Comparison of ENCODE assay signal across 20 cellular contexts in the genomic region with DNA sequence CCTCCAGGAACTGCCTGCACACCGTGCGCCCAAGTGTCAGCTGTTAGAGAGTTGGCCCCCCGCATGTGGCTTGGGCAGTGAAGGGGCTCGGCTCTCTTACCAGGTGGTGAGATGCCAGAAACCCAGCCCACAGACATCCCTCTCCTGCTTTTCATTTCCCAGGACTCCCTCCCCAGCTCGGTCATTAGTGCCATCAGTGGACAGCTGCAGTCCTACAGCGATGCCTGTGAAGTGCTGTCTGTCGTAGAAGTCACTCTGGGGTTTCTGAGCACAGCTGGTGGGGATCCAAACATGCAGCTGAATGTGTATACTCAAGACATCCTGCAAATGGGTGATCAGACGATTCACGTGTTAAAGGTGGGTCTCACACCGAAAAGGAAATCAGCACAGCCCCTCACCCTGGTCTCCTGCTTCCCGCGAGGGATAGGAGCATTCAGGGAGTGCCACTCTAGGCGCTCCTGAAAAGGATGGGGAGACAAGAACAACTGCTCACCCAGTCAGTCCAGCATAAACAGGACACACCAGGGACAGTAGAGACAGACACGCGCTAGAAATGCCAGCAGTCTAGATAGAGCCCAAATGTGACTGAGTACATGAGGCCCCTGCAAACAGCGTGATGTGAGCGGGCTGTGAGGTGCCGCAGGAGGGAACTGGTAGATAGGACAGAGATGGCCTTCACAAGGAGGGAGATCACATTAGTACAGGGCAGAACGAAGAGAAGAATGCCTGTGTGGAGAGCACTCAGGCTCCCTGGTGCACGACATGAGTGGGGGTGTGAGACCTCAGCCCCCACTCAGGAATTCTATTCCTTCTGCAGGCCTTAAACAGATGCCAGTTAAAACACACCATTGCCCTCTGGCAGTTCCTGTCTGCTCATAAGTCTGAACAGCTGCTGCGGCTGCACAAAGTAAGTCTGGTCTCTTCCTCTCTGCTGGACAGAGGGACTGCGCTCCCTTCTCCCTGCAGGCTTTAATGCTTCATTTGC. TPM values are rescaled to one million over a fixed set of nuclear protein-coding genes. Genes with fewer than 3 reads are reported as not detected.
DNase-seq lines count a peak whose midpoint lies in the region; ATAC-seq and TF ChIP-seq lines count a peak whose summit lies in the region.
"Had no signal": no experiment of that assay in that cellular context is flagged by ENCODE, and none has a peak within 500 bp of the region (broad histone marks: within the 10 kb centered on the region; RNA-seq: fewer than 3 reads in every experiment).

No MANE protein-coding gene starts in this region.

- peaks cover 3% of the 10 kb centered on the region for H4K20me1 ChIP-seq in osteoblast (ENCODE audit: insufficient read depth, low read length)
- H4K20me1 ChIP-seq: BLaER1 had no signal

- H3K27me3 ChIP-seq in CD4-positive, alpha-beta memory T cell (ENCODE audit: insufficient read depth, low read length): no peaks in the 10 kb centered on the region
- H3K27me3 ChIP-seq in SJCRH30: no peaks in the 10 kb centered on the region
- H3K27me3 ChIP-seq in endodermal cell (ENCODE audit: control insufficient read depth, insufficient read depth, low read length, poor library complexity, severe bottlenecking): no peaks in the 10 kb centered on the region
- H3K27me3 ChIP-seq in osteoblast (ENCODE audit: insufficient read depth, low read length): no peaks in the 10 kb centered on the region
- no peaks in the 10 kb centered on the region for H3K27me3 ChIP-seq in testis
- H3K27me3 ChIP-seq: adrenal gland, BLaER1, stomach had no signal

- H3K27ac Mint-ChIP-seq in CD4-positive, alpha-beta memory T cell: peak overlapping the region in 4 of 7 donors; percentile 36 to 86 (median 42)
- H3K27ac Mint-ChIP-seq in endodermal cell: peak overlapping the region; percentile 33
- H3K27ac Mint-ChIP-seq: mesothelial cell of epicardium, WTC11 had no signal

- WGBS in endodermal cell (ENCODE audit: insufficient coverage in 1 of 2, insufficient read length in 1 of 2), 2 experiments: 94 to 96% methylated on average over 22 of the region's 22 CpGs
- WGBS in testis, 2 donors: 71 to 77% methylated on average over 22 of the region's 22 CpGs

- H3K36me3 ChIP-seq in CD4-positive, alpha-beta memory T cell (ENCODE audit: insufficient read depth, low read length): peaks cover 96% of the 10 kb centered on the region
- H3K36me3 ChIP-seq in SJCRH30 (no peaks in the 10 kb centered on the region), endodermal cell (ENCODE audit: control insufficient read depth, insufficient read depth, low read length) (peaks cover 81% of the 10 kb centered on the region), osteoblast (ENCODE audit: insufficient read depth, low read length) (peaks cover 86% of the 10 kb centered on the region), testis (ENCODE audit: low read depth, missing control alignments) (no peaks in the 10 kb centered on the region)

- H3K4me1 ChIP-seq in CD4-positive, alpha-beta memory T cell (ENCODE audit: insufficient read depth, low read length): no peaks in the 10 kb centered on the region
- H3K4me1 ChIP-seq in SJCRH30 (peaks cover 44% of the 10 kb centered on the region), endodermal cell (ENCODE audit: control insufficient read depth, insufficient read depth, low read length) (no peaks in the 10 kb centered on the region), osteoblast (ENCODE audit: insufficient read depth, low read length) (no peaks in the 10 kb centered on the region), testis (peaks cover 15% of the 10 kb centered on the region)
- H3K4me1 ChIP-seq: BLaER1, stomach had no signal

- H3K9ac ChIP-seq in endodermal cell (ENCODE audit: extremely low read depth, low read length, poor library complexity, severe bottlenecking): no peak overlapping the region
- H3K9ac ChIP-seq: BLaER1 had no signal

- POLR2A ChIA-PET in CD4-positive, alpha-beta memory T cell (lab: Charles Lee; ENCODE audit: partially characterized antibody): interaction anchor here (1.0 kb wide), 1 partner anchor 27 kb away, joined by 3 read pairs; no protein-coding TSS in a partner anchor

- H3K4me3 ChIP-seq in CD4-positive, alpha-beta memory T cell (ENCODE audit: low read length in 2 of 2): no peak overlapping the region
- H3K4me3 ChIP-seq in SJCRH30: peak overlapping the region; percentile 14
- H3K4me3 ChIP-seq in endodermal cell (ENCODE audit: low read length): no peak overlapping the region
- no peak overlapping the region for H3K4me3 ChIP-seq in osteoblast (ENCODE audit: insufficient read depth, low read length)
- H3K4me3 ChIP-seq in testis: no peak overlapping the region
- H3K4me3 ChIP-seq: adrenal gland, BLaER1, stomach had no signal

- DNase-seq in CD4-positive, alpha-beta memory T cell: no peak
- peak; percentile 95 to 98 for DNase-seq in SJCRH30
- DNase-seq in endodermal cell: no peak
- peak; percentile 45 for DNase-seq in osteoblast (ENCODE audit: insufficient read length, low spot score, missing footprints)
- no peak for DNase-seq in activated CD4-positive, CD25-positive, alpha-beta regulatory T cell (lab: John Stamatoyannopoulos, UW)
- no peak for DNase-seq in effector CD8-positive, alpha-beta T cell (lab: John Stamatoyannopoulos, UW)
- DNase-seq in testis: no peak
- DNase-seq: activated CD8-positive, alpha-beta memory T cell treated with anti-CD3 and anti-CD28 coated beads, Interleukin-2, amount 50 U/mL, for 48 hours; adrenal gland; DMS153; head of caudate nucleus; kidney; NCI-H2107; NCI-H748 treated with DMSO at 0.1 percent for 48 hours; stomach had no signal

- H3K9me3 Mint-ChIP-seq in CD4-positive, alpha-beta memory T cell: peaks cover 0 to 2% (median 0%) of the 10 kb centered on the region in 8 donors
- H3K9me3 Mint-ChIP-seq in endodermal cell: no peaks in the 10 kb centered on the region
- H3K9me3 Mint-ChIP-seq: IgD-negative memory B cell, mesothelial cell of epicardium, WTC11 had no signal

- no peak overlapping the region for H2AFZ ChIP-seq in osteoblast (ENCODE audit: low read length)

- no peak overlapping the region for H3K4me2 ChIP-seq in osteoblast (ENCODE audit: insufficient read depth, low read length)
- H3K4me2 ChIP-seq: BLaER1 had no signal

- no peak overlapping the region for H3K4me3 Mint-ChIP-seq in CD4-positive, alpha-beta memory T cell
- H3K4me3 Mint-ChIP-seq in endodermal cell: no peak overlapping the region
- H3K4me3 Mint-ChIP-seq: IgD-negative memory B cell, mesothelial cell of epicardium, WTC11 had no signal

- H3K27me3 Mint-ChIP-seq in CD4-positive, alpha-beta memory T cell: no peaks in the 10 kb centered on the region
- no peaks in the 10 kb centered on the region for H3K27me3 Mint-ChIP-seq in endodermal cell (ENCODE audit: insufficient read depth)
- H3K27me3 Mint-ChIP-seq: IgD-negative memory B cell had no signal

- H3K4me1 Mint-ChIP-seq in CD4-positive, alpha-beta memory T cell: peaks cover 0 to 7% (median under 1%) of the 10 kb centered on the region in 4 donors
- peaks cover 14% of the 10 kb centered on the region for H3K4me1 Mint-ChIP-seq in endodermal cell
- H3K4me1 Mint-ChIP-seq: mesothelial cell of epicardium, WTC11 had no signal

- ATAC-seq in HG03457 (IDR thresholded peaks at IDR 0.05; ENCODE audit: unreplicated experiment): no peak
- ATAC-seq: WTC11 had no signal

- H3K79me2 ChIP-seq in osteoblast (ENCODE audit: insufficient read depth, low read length): no peaks in the 10 kb centered on the region

- no peaks in the 10 kb centered on the region for H3K9me3 ChIP-seq in CD4-positive, alpha-beta memory T cell (ENCODE audit: control insufficient read depth in 1 of 2, low read length in 2 of 2)
- H3K9me3 ChIP-seq in SJCRH30 (replicated peaks): no peaks in the 10 kb centered on the region
- H3K9me3 ChIP-seq in endodermal cell (ENCODE audit: control insufficient read depth, low read length): no peaks in the 10 kb centered on the region
- no peaks in the 10 kb centered on the region for H3K9me3 ChIP-seq in osteoblast (ENCODE audit: low read depth, low read length)
- H3K9me3 ChIP-seq in testis: no peaks in the 10 kb centered on the region
- H3K9me3 ChIP-seq: adrenal gland, BLaER1, stomach had no signal

- TF ChIP-seq CTCF in endodermal cell (conservative IDR thresholded peaks at IDR 0.05): no peak
- no peak for TF ChIP-seq CTCF in osteoblast (IDR thresholded peaks at IDR 0.05; ENCODE audit: extremely low read depth, low read depth, low read length)
- TF ChIP-seq CTCF in testis (IDR thresholded peaks at IDR 0.05): no peak

- peaks cover 77 to 84% of the 10 kb centered on the region in 2 donors for H3K36me3 Mint-ChIP-seq in CD4-positive, alpha-beta memory T cell
- H3K36me3 Mint-ChIP-seq in endodermal cell (ENCODE audit: low read depth): peaks cover 75% of the 10 kb centered on the region

- no peak overlapping the region for H3K27ac ChIP-seq in CD4-positive, alpha-beta memory T cell (ENCODE audit: low read depth, low read length)
- H3K27ac ChIP-seq in SJCRH30 (peak overlapping the region; percentile 79), endodermal cell (ENCODE audit: low read depth, low read length) (peak overlapping the region; percentile 6), osteoblast (ENCODE audit: low read depth, low read length) (no peak overlapping the region), testis (no peak overlapping the region)
- H3K27ac ChIP-seq: BLaER1, stomach had no signal

- CTCF ChIA-PET in CD4-positive, alpha-beta memory T cell (lab: Charles Lee; ENCODE audit: partially characterized antibody): no interaction called here

- TF ChIP-seq POLR2A in testis (IDR thresholded peaks at IDR 0.05): no peak

- intact Hi-C loops in CD4-positive, alpha-beta memory T cell (cut with micrococcal nuclease): no loop called here
- intact Hi-C loops in testis (cut with DNase I; ENCODE audit: low total_unique reads): no loop called here

RNA-seq across cellular contexts. Expression of a gene that starts 25.7 kb away (rescaled TPM):
- 10 to 100 TPM; 20.1 to 25.5 TPM for total RNA-seq in CD4-positive, alpha-beta memory T cell
- 10 to 100 TPM; 10.1 to 15.5 TPM for polyA plus RNA-seq in CD4-positive, alpha-beta memory T cell
- 6.6 and 10.4 TPM in 2 replicates for total RNA-seq in SJCRH30 (2014; rRNA removed; shearing (Covaris generic))
- total RNA-seq in endodermal cell: 10 to 100 TPM; 38.8 to 47.1 TPM
- 33.2 TPM for polyA plus RNA-seq in endodermal cell (2013, experiment 1 of 2)
- polyA plus RNA-seq in endodermal cell (2013, experiment 2 of 2): 32.9 TPM
- 19.5 and 25.9 TPM in 2 replicates for total RNA-seq in osteoblast
- total RNA-seq in testis: 10 to 100 TPM; 55.2 to 63.9 TPM
- 41.4 TPM for polyA plus RNA-seq in testis (ENCODE audit: insufficient read depth, low read depth, low replicate concordance)

Comparison
In these comparisons a context has a peak if more than half of its experiments do, and no peak if none do; other contexts are left out.
1. DNase-seq: peak in SJCRH30 (2 of 2) and osteoblast (single experiment); none in CD4-positive, alpha-beta memory T cell (0 of 5), endodermal cell (single experiment), activated CD4-positive, CD25-positive, alpha-beta regulatory T cell (0 of 4), effector CD8-positive, alpha-beta T cell (single experiment) and testis (single experiment).
2. H3K27ac ChIP-seq: peak in SJCRH30 (single experiment) and endodermal cell (single experiment); none in CD4-positive, alpha-beta memory T cell (single experiment), osteoblast (single experiment) and testis (0 of 2).